ENCODE assay signal across 8 cellular contexts in genomic region chr9:136438909-136439549, GRCh38. TPM values are rescaled to one million over a fixed set of nuclear protein-coding genes. Genes with fewer than 3 reads are reported as not detected.
DNase-seq lines count a peak whose midpoint lies in the region; ATAC-seq, FAIRE-seq and TF ChIP-seq lines count a peak whose summit lies in the region.

No MANE protein-coding gene starts in this region.

- no peak for ATAC-seq in GM18870 (IDR thresholded peaks at IDR 0.05; ENCODE audit: unreplicated experiment)

- no peaks in the 10 kb centered on the region for H3K27me3 ChIP-seq in duodenal mucosa (ENCODE audit: control insufficient read depth in 1 of 2, insufficient read depth in 2 of 2, low read length in 2 of 2)

- no peak for FAIRE-seq in HTR-8/SVneo (lab: Jason Lieb, UNC)

- H3K9ac ChIP-seq in duodenal mucosa (ENCODE audit: low read depth in 1 of 2, low read length in 2 of 2): peak overlapping the region; percentile 62 to 70

- no peak for TF ChIP-seq CTCF in GM20000 (IDR thresholded peaks at IDR 0.05; ENCODE audit: extremely low read depth, missing control alignments)

- peaks cover 20 to 43% of the 10 kb centered on the region in 2 donors for H3K36me3 ChIP-seq in duodenal mucosa (ENCODE audit: control insufficient read depth in 1 of 2, insufficient read depth in 2 of 2, low read length in 2 of 2)
- peaks cover 54% of the 10 kb centered on the region for H3K36me3 ChIP-seq in mesodermal cell (ENCODE audit: control insufficient read depth, insufficient read depth, low read length)

- DNase-seq in COLO668 (lab: John Stamatoyannopoulos, UW; ENCODE audit: unreplicated experiment) (peak; percentile 48), GM20000 (ENCODE audit: low spot score) (peak; percentile 91), HTR-8/SVneo (ENCODE audit: insufficient read length, low spot score) (peak; percentile 28)
- DNase-seq in activated CD4-positive, alpha-beta T cell treated with anti-CD3 and anti-CD28 coated beads for 48 hours: peak; percentile 69
- DNase-seq in stimulated activated CD8-positive, alpha-beta memory T cell treated with anti-CD3 and anti-CD28 coated beads, Interleukin-4, amount 100 ng/mL, for 48 hours: peak; percentile 75

- H3K4me1 ChIP-seq in duodenal mucosa (ENCODE audit: control insufficient read depth in 1 of 2, insufficient read depth in 2 of 2, low read length in 2 of 2): peaks cover 23 to 25% of the 10 kb centered on the region in 2 donors
- peaks cover 11% of the 10 kb centered on the region for H3K4me1 ChIP-seq in mesodermal cell (ENCODE audit: control insufficient read depth, insufficient read depth, low read length, poor library complexity, severe bottlenecking)

- H3K27ac ChIP-seq in duodenal mucosa (ENCODE audit: low read depth, low read length): no peak overlapping the region
- no peak overlapping the region for H3K27ac ChIP-seq in mesodermal cell (ENCODE audit: low read depth, low read length, severe bottlenecking)

- WGBS in mesodermal cell (ENCODE audit: insufficient coverage in 2 of 2), 2 experiments: 0 to 1% methylated on average over 62 to 63 of the region's 66 CpGs

- H3K4me3 ChIP-seq in duodenal mucosa (ENCODE audit: low read depth in 1 of 2, low read length in 2 of 2) (peak overlapping the region; percentile 77 to 85), mesodermal cell (ENCODE audit: extremely low read depth, insufficient read depth, low read length, poor library complexity, severe bottlenecking) (peak overlapping the region; percentile 84)

- no peaks in the 10 kb centered on the region for H3K9me3 ChIP-seq in duodenal mucosa (ENCODE audit: control insufficient read depth in 1 of 2, low read length in 2 of 2)
- no peaks in the 10 kb centered on the region for H3K9me3 ChIP-seq in mesodermal cell (ENCODE audit: control insufficient read depth, low read length)

RNA-seq across cellular contexts. Expression of gene INPP5E, which starts 0.6 kb away (rescaled TPM):
- polyA plus RNA-seq in mesodermal cell (2013, experiment 1 of 2): 16.7 TPM
- polyA plus RNA-seq in mesodermal cell (2013, experiment 2 of 2): 12.6 TPM

RNA-seq across cellular contexts. Expression of gene PMPCA, which starts 28.6 kb away (rescaled TPM):
- polyA plus RNA-seq in mesodermal cell (2013, experiment 1 of 2): 61.0 TPM
- polyA plus RNA-seq in mesodermal cell (2013, experiment 2 of 2): 51.8 TPM

RNA-seq across cellular contexts. Expression of gene ENTR1, which starts 28.6 kb away (rescaled TPM):
- polyA plus RNA-seq in mesodermal cell (2013, experiment 1 of 2): 54.0 TPM
- polyA plus RNA-seq in mesodermal cell (2013, experiment 2 of 2): 43.8 TPM

RNA-seq across cellular contexts. Expression of gene SNAPC4, which starts 39.1 kb away (rescaled TPM):
- 11.4 TPM for polyA plus RNA-seq in mesodermal cell (2013, experiment 1 of 2)
- polyA plus RNA-seq in mesodermal cell (2013, experiment 2 of 2): 10.1 TPM

RNA-seq across cellular contexts. Expression of gene SEC16A, which starts 43.8 kb away (rescaled TPM):
- 55.1 TPM for polyA plus RNA-seq in mesodermal cell (2013, experiment 1 of 2)
- 44.5 TPM for polyA plus RNA-seq in mesodermal cell (2013, experiment 2 of 2)

Comparison
In these comparisons a context has a peak if more than half of its experiments do, and no peak if none do; other contexts are left out.
1. DNase-seq: peak in every context shown above with its lines; median percentile 91 in GM20000; 75 in stimulated activated CD8-positive, alpha-beta memory T cell treated with anti-CD3 and anti-CD28 coated beads, Interleukin-4, amount 100 ng/mL, for 48 hours; 69 in activated CD4-positive, alpha-beta T cell treated with anti-CD3 and anti-CD28 coated beads for 48 hours; 48 in COLO668; 28 in HTR-8/SVneo.